In the genomic region with DNA sequence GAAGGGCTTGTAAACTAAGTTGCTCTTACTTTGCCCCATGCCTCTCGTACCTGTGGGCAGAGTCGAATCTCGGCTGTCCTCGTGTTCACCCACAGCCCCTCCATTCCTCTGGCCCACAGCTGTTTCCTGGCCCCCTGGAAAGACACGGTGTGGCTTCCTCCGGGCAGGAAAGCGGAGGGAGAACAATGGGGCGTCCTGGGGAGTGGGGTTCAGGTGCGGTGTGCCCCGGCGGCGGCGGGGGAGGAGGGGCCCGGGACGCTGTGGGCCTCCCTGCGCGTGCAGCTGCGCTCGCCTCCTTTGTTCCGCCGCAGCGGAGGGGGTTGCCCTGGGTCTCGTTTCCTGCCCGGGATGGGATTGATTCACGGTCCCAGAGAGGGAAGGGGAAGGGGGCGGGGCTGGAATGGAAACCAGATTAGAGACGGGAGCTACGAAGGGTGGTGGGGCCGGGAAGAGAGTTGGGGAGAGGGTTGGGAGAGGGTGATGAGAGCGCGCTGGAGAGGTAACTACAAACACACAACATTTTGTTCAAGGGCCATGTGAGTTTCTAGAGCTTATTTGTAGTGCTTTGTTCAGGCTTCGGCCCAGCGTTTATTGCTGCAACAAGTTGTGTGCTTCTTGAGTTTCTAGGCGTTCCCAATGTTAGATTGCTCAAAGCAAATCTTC, we compare ENCODE assay signal across 8 cellular contexts. TPM values are rescaled to one million over a fixed set of nuclear protein-coding genes. Genes with fewer than 3 reads are reported as not detected.
DNase-seq lines count a peak whose midpoint lies in the region; ATAC-seq, FAIRE-seq and TF ChIP-seq lines count a peak whose summit lies in the region.

No MANE protein-coding gene starts in this region.

- H3K27me3 ChIP-seq in BLaER1 treated with 17β-estradiol and CSF1 and Interleukin-3, amounts not matched to agents 10 nM and 100 nM = peaks cover 0 to 18% (median 0%) of the 10 kb centered on the region in 11 experiments; a peak in 2 of 22 replicates
- H3K27me3 ChIP-seq in aorta (ENCODE audit: control insufficient read depth in 1 of 2, insufficient read depth in 2 of 2, low read length in 1 of 2) = no peaks in the 10 kb centered on the region

- peak overlapping the region in 10 of 11 experiments; percentile 0 to 91 (median 86); a peak in 18 of 22 replicates for H3K27ac ChIP-seq in BLaER1 treated with 17β-estradiol and CSF1 and Interleukin-3, amounts not matched to agents 10 nM and 100 nM
- H3K27ac ChIP-seq in aorta (ENCODE audit: low read depth in 1 of 2, low read length in 2 of 2) = peak overlapping the region in 1 of 2 donors; percentile 41

- peak overlapping the region; percentile 73 to 98 (median 91) for H3K4me2 ChIP-seq in BLaER1 treated with 17β-estradiol and CSF1 and Interleukin-3, amounts not matched to agents 10 nM and 100 nM

- peak overlapping the region; percentile 87 for H3K27ac Mint-ChIP-seq in nephron progenitor cell

- no peaks in the 10 kb centered on the region; a peak in 1 of 22 replicates for H3K9me3 ChIP-seq in BLaER1 treated with 17β-estradiol and CSF1 and Interleukin-3, amounts not matched to agents 10 nM and 100 nM (replicated peaks in 1 of 11)
- H3K9me3 ChIP-seq in aorta (ENCODE audit: control insufficient read depth, low read length) = no peaks in the 10 kb centered on the region

- peaks cover 49% of the 10 kb centered on the region for H3K4me1 Mint-ChIP-seq in nephron progenitor cell

- H3K9ac ChIP-seq in BLaER1 treated with 17β-estradiol and CSF1 and Interleukin-3, amounts not matched to agents 10 nM and 100 nM = peak overlapping the region; percentile 68 to 92 (median 84)

- H3K36me3 ChIP-seq in BLaER1 treated with 17β-estradiol and CSF1 and Interleukin-3, amounts not matched to agents 10 nM and 100 nM = no peaks in the 10 kb centered on the region; a peak in 1 of 22 replicates
- H3K36me3 ChIP-seq in aorta (ENCODE audit: control insufficient read depth in 1 of 2, insufficient read depth in 2 of 2, low read length in 1 of 2) = no peaks in the 10 kb centered on the region

- DNase-seq in NCI-H2171 treated with DMSO at 0.1 percent for 48 hours (lab: John Stamatoyannopoulos, UW) (peak; percentile 73), fibroblast of the conjunctiva (ENCODE audit: low read depth) (peak; percentile 48), nephron progenitor cell (peak; percentile 92), aorta (peak; percentile 76 to 87), D721Med (ENCODE audit: insufficient read length, low spot score) (no peak)
- DNase-seq in activated CD8-positive, alpha-beta memory T cell treated with anti-CD3 and anti-CD28 coated beads, Interleukin-2, amount 50 U/mL, for 48 hours = peak; percentile 72

- H3K27me3 Mint-ChIP-seq in nephron progenitor cell (ENCODE audit: low read depth, poor library complexity) = peaks cover 4% of the 10 kb centered on the region

- H3K4me3 Mint-ChIP-seq in nephron progenitor cell = peak overlapping the region; percentile 96

- intact Hi-C loops in aorta (cut with DNase I) = loop anchor here (2.0 to 10.0 kb wide), 6 partner anchors 51 to 255 kb away; no protein-coding TSS in a partner anchor

- peaks cover 23 to 40% (median 32%) of the 10 kb centered on the region in 10 experiments for H3K4me1 ChIP-seq in BLaER1 treated with 17β-estradiol and CSF1 and Interleukin-3, amounts not matched to agents 10 nM and 100 nM
- H3K4me1 ChIP-seq in aorta (ENCODE audit: control insufficient read depth in 1 of 2, insufficient read depth in 2 of 2, low read length in 2 of 2) = peaks cover 0 to 6% of the 10 kb centered on the region in 2 donors

- peaks cover 6% of the 10 kb centered on the region for H3K9me3 Mint-ChIP-seq in nephron progenitor cell

- no peak for FAIRE-seq in D721Med (lab: Jason Lieb, UNC)

- ATAC-seq in GM21717 (IDR thresholded peaks at IDR 0.05; ENCODE audit: unreplicated experiment) (peak; percentile 7), aorta (ENCODE audit: low FRiP score) (peak; percentile 71)

- WGBS in aorta, 2 donors = 1 to 2% methylated on average over 30 to 34 of the region's 34 CpGs

- H3K36me3 Mint-ChIP-seq in nephron progenitor cell (ENCODE audit: low read depth) = peaks cover 37% of the 10 kb centered on the region

- H4K20me1 ChIP-seq in BLaER1 treated with 17β-estradiol and CSF1 and Interleukin-3, amounts not matched to agents 10 nM and 100 nM = peaks cover 0 to 43% (median 13%) of the 10 kb centered on the region in 11 experiments; a peak in 10 of 22 replicates

- H3K4me3 ChIP-seq in BLaER1 treated with 17β-estradiol and CSF1 and Interleukin-3, amounts not matched to agents 10 nM and 100 nM = peak overlapping the region; percentile 67 to 87 (median 79)
- H3K4me3 ChIP-seq in aorta (ENCODE audit: low read length in 2 of 2) = peak overlapping the region; percentile 72 to 88

- no peak for TF ChIP-seq CTCF in nephron progenitor cell (IDR thresholded peaks at IDR 0.05)
- no peak for TF ChIP-seq CTCF in D721Med (IDR thresholded peaks at IDR 0.05; ENCODE audit: insufficient read depth, missing control alignments)

RNA-seq across cellular contexts. Expression of a gene that starts 0.8 kb away (rescaled TPM):
- 10 to 100 TPM; 61.1 to 86.4 TPM for total RNA-seq in aorta
- polyA plus RNA-seq in aorta = 10 to 100 TPM; 14.1 to 51.6 TPM
